ENCODE assay signal across 29 cellular contexts in the genomic region with DNA sequence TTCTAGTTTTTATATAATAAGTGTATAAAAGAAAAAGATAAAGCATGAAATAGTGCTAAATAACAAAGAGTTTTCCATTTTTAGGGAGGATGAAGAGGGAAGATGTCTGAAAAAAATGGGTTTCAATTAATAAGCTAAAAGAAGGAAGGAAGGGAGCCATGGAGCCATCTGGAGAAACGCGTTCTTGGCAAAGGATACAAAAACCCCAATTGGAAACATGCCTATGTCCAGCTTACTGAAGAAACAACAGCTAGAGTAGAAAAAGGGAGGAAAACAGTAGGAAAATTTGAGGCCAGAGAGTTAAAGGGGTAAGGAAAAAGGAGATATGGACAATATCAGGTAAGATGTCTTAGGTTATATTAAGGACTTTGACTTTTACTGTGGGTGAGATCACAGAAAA.
"Had no signal": no experiment of that assay in that cellular context is flagged by ENCODE, and none has a peak within 500 bp of the region (broad histone marks: within the 10 kb centered on the region; RNA-seq: fewer than 3 reads in every experiment).

No MANE protein-coding gene starts in this region.

- DNase-seq: activated B cell treated with CpG ODN at 0.5 μM for 24 hours; activated CD4-positive, alpha-beta T cell treated with anti-CD3 and anti-CD28 coated beads for 1 hour; activated CD4-positive, alpha-beta T cell treated with anti-CD3 and anti-CD28 coated beads, Interleukin-2, amount 10 ng/mL, durations not matched to agents 24 days and 14 days; activated CD4-positive, alpha-beta T cell treated with anti-CD3 and anti-CD28 coated beads, Interleukin-2, amount 50 U/mL, for 48 hours; activated CD8-positive, alpha-beta memory T cell treated with anti-CD3 and anti-CD28 coated beads for 24 hours; activated gamma-delta T cell; activated naive CD4-positive, alpha-beta T cell treated with anti-CD3 and anti-CD28 coated beads for 36 hours; activated T-cell treated with anti-CD3 and anti-CD28 coated beads, Interleukin-2, amount 50 U/mL, for 4 hours; amygdala; brain microvascular endothelial cell; NCI-H1092; NCI-H1417; NCI-H1930; NCI-H2171 treated with DMSO at 0.1 percent for 48 hours; NCI-H226; NCI-H510A treated with DMSO at 0.1 percent for 48 hours; NCI-H69; NK-92 treated with Interleukin-12 subunit alpha and Interleukin-12 subunit beta, amount 100 ng/mL, for 24 hours; OCI-M1; RPMI8226; SHP77 treated with DMSO at 0.1 percent for 48 hours; T-helper 17 cell; T1000 had no signal

- ATAC-seq: activated T-cell treated with anti-CD3 and anti-CD28 coated beads, Interleukin-2, amount 50 U/mL, for 4 hours; activated T-helper 17 cell treated with anti-CD3 and anti-CD28 coated beads, Interleukin-2, amount 50 U/mL, for 72 hours; Panc1; T-helper 17 cell had no signal

- H3K4me2 ChIP-seq: KMS-11 had no signal

- H3K27me3 ChIP-seq: brain microvascular endothelial cell, cardiac muscle cell had no signal

- H3K36me3 ChIP-seq: brain microvascular endothelial cell, cardiac muscle cell had no signal

- H3K27ac ChIP-seq: brain microvascular endothelial cell, cardiac muscle cell, KMS-11 had no signal

- H3K27me3 Mint-ChIP-seq: activated B cell treated with CpG ODN at 0.5 μM for 24 hours; activated CD4-positive, alpha-beta T cell treated with anti-CD3 and anti-CD28 coated beads, Interleukin-2, amount 10 ng/mL, durations not matched to agents 24 days and 14 days; activated naive CD8-positive, alpha-beta T cell; activated T-helper 17 cell treated with anti-CD3 and anti-CD28 coated beads, Interleukin-2, amount 50 U/mL, for 72 hours; T-helper 17 cell had no signal

- FAIRE-seq: TTC549 had no signal

- H3K36me3 Mint-ChIP-seq: activated naive CD8-positive, alpha-beta T cell had no signal

- H3K9me3 Mint-ChIP-seq: activated CD4-positive, alpha-beta T cell treated with anti-CD3 and anti-CD28 coated beads, Interleukin-2, amount 10 ng/mL, durations not matched to agents 24 days and 14 days had no signal

- H3K9ac ChIP-seq: KMS-11 had no signal

- H3K27ac Mint-ChIP-seq: activated B cell treated with CpG ODN at 0.5 μM for 24 hours; activated CD4-positive, alpha-beta T cell treated with anti-CD3 and anti-CD28 coated beads, Interleukin-2, amount 10 ng/mL, durations not matched to agents 24 days and 14 days; activated naive CD4-positive, alpha-beta T cell treated with anti-CD3 and anti-CD28 coated beads for 36 hours; activated naive CD8-positive, alpha-beta T cell; activated T-helper 17 cell treated with anti-CD3 and anti-CD28 coated beads, Interleukin-2, amount 50 U/mL, for 72 hours; T-helper 17 cell had no signal

- H3K4me1 Mint-ChIP-seq: activated B cell treated with CpG ODN at 0.5 μM for 24 hours; activated CD4-positive, alpha-beta T cell treated with anti-CD3 and anti-CD28 coated beads, Interleukin-2, amount 10 ng/mL, durations not matched to agents 24 days and 14 days; activated T-helper 17 cell treated with anti-CD3 and anti-CD28 coated beads, Interleukin-2, amount 50 U/mL, for 72 hours; T-helper 17 cell had no signal

- H3K4me3 Mint-ChIP-seq: activated B cell treated with CpG ODN at 0.5 μM for 24 hours; activated CD4-positive, alpha-beta T cell treated with anti-CD3 and anti-CD28 coated beads, Interleukin-2, amount 10 ng/mL, durations not matched to agents 24 days and 14 days; activated naive CD4-positive, alpha-beta T cell treated with anti-CD3 and anti-CD28 coated beads for 36 hours; activated naive CD8-positive, alpha-beta T cell; activated T-cell treated with anti-CD3 and anti-CD28 coated beads, Interleukin-2, amount 50 U/mL, for 4 hours; activated T-helper 17 cell treated with anti-CD3 and anti-CD28 coated beads, Interleukin-2, amount 50 U/mL, for 72 hours; T-helper 17 cell had no signal

- H3K4me3 ChIP-seq: cardiac muscle cell had no signal
